In the genomic region with DNA sequence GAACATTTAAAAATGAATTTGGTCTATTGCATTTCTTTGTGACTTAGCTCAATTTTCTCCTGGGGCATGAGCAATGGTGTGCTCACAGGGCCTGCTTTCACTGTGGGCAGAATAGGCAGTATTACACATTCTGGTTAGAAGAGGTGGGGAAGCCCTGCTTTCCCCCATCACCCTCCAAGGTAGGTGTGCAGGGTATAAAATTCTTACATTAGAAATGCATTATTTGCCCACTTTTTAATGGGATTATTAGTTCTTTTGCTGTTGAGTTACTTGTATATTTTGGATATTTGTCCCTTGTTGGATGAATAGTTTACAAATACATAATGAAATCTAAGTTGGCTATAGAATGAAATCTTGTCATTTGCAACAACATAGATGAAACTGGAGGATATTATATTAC, we compare ENCODE assay signal across 36 cellular contexts. TPM values are rescaled to one million over a fixed set of nuclear protein-coding genes. Genes with fewer than 3 reads are reported as not detected.
"Had no signal": no experiment of that assay in that cellular context is flagged by ENCODE, and none has a peak within 500 bp of the region (broad histone marks: within the 10 kb centered on the region; RNA-seq: fewer than 3 reads in every experiment).

No MANE protein-coding gene starts in this region.

- DNase-seq: Karpas-422, Kasumi-1, MG63, MM.1S, MV-4-11, NCI-H1048, NCI-H1092, NCI-H1092 treated with DMSO at 0.1 percent for 48 hours, NCI-H1105, NCI-H1105 treated with DMSO at 0.1 percent for 48 hours, NCI-H1417, NCI-H1417 treated with DMSO at 0.1 percent for 48 hours, NCI-H1436, NCI-H1436 treated with DMSO at 0.1 percent for 48 hours, NCI-H146, NCI-H1694, NCI-H1694 treated with DMSO at 0.1 percent for 48 hours, NCI-H187, NCI-H187 treated with DMSO at 0.1 percent for 48 hours, NCI-H1930, NCI-H2029, NCI-H2029 treated with DMSO at 0.1 percent for 48 hours, NCI-H2081, NCI-H2081 treated with DMSO at 0.1 percent for 48 hours, NCI-H2107, NCI-H2171, NCI-H2171 treated with DMSO at 0.1 percent for 48 hours, NCI-H2227 treated with DMSO at 0.1 percent for 48 hours, NCI-H226, NCI-H345, NCI-H446, NCI-H446 treated with DMSO at 0.1 percent for 48 hours, NCI-H510A, NCI-H510A treated with DMSO at 0.1 percent for 48 hours, NCI-H524 had no signal

- H3K4me3 ChIP-seq: MG63 had no signal

- H3K27me3 ChIP-seq: MG63 had no signal

- H3K36me3 ChIP-seq: MG63 had no signal

RNA-seq across cellular contexts. Expression of a gene that starts 46.7 kb away (rescaled TPM):
- total RNA-seq: M059J had no signal
